2 cellular contexts compared by ENCODE assay signal in genomic region chr1:215718888-215719287, GRCh38.
TF ChIP-seq lines count a peak whose summit lies in the region.

No MANE protein-coding gene starts in this region.

TF ChIP-seq in HepG2, 621 proteins besides CTCF, POLR2A, EP300 and RAD21 (continued from another document):
- TF ChIP-seq ADNP (CRISPR knock-in tag; IDR thresholded peaks at IDR 0.05) (no peak), MLX (CRISPR knock-in tag; IDR thresholded peaks at IDR 0.05) (no peak), SRF (IDR thresholded peaks at IDR 0.05; ENCODE audit: low read depth, low read length) (no peak), ZBTB25 (CRISPR knock-in tag; IDR thresholded peaks at IDR 0.05) (no peak), TBP (CRISPR knock-in tag; IDR thresholded peaks at IDR 0.05) (no peak), KLF6 (CRISPR knock-in tag; IDR thresholded peaks at IDR 0.05) (no peak), U2AF1 (optimal IDR thresholded peaks at IDR 0.05; ENCODE audit: low read depth, low read length) (no peak)

TF ChIP-seq in GM23338, 12 proteins besides CTCF, POLR2A, EP300 and RAD21 (continued from another document):
- no peak for TF ChIP-seq REST (IDR thresholded peaks at IDR 0.05; ENCODE audit: unreplicated experiment)
- TF ChIP-seq ZNF462 (CRISPR knock-in tag; IDR thresholded peaks at IDR 0.05), result no peak
- TF ChIP-seq EZH2 (IDR thresholded peaks at IDR 0.05; ENCODE audit: low read depth, unreplicated experiment), result no peak
- no peak for TF ChIP-seq STAT1 (IDR thresholded peaks at IDR 0.05; ENCODE audit: unreplicated experiment)
- no peak for TF ChIP-seq JUNB (IDR thresholded peaks at IDR 0.05; ENCODE audit: unreplicated experiment)
- TF ChIP-seq CREB1 (CRISPR knock-in tag; IDR thresholded peaks at IDR 0.05; ENCODE audit: low read depth), result no peak
- no peak for TF ChIP-seq POLR2AphosphoS5 (IDR thresholded peaks at IDR 0.05; ENCODE audit: low read depth)
- TF ChIP-seq ETS1 (IDR thresholded peaks at IDR 0.05), result no peak
- TF ChIP-seq ZNF331 (CRISPR knock-in tag; IDR thresholded peaks at IDR 0.05; ENCODE audit: low read depth), result no peak
- no peak for TF ChIP-seq NANOG (IDR thresholded peaks at IDR 0.05; ENCODE audit: borderline replicate concordance)
- TF ChIP-seq EZH2phosphoT487 (IDR thresholded peaks at IDR 0.05; ENCODE audit: unreplicated experiment), result no peak
